ENCODE assay signal across 9 cellular contexts in the genomic region with DNA sequence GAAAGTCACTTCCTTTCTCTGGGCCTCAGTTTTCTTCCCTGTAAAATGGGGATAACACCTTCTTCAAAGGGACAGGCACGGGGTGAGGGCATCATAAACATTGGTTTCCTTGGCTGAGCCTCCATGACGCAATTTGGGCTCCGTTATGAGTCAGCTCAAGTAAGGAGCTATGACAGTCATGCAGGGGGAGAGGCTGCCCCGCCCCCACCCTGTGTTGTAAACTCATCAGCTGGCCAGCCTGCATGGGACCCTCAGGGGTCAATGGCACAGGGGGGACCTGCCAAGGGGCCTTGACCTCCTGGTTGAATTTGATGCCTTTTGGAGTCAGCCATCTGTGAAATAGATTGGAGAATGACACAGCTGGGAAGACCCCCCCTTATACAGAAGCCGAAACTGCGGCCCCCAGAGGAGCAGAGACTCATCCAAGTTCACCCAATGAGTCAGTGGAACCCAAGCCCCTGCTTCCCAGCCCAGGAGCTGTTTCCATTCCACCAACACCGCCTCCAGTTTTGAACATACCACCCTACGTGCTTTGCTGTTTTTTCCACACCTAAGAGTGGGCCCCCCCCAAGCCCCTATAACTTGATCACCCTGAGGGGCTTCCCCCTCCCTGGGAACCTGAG. TPM values are rescaled to one million over a fixed set of nuclear protein-coding genes. Genes with fewer than 3 reads are reported as not detected.
DNase-seq lines count a peak whose midpoint lies in the region; ATAC-seq, FAIRE-seq and TF ChIP-seq lines count a peak whose summit lies in the region.
"Had no signal": no experiment of that assay in that cellular context is flagged by ENCODE, and none has a peak within 500 bp of the region (broad histone marks: within the 10 kb centered on the region; RNA-seq: fewer than 3 reads in every experiment).

No MANE protein-coding gene starts in this region.

- ATAC-seq in GM19328 (IDR thresholded peaks at IDR 0.05; ENCODE audit: unreplicated experiment): no peak
- ATAC-seq: psoas muscle had no signal

- no peak for FAIRE-seq in RCC 7860 (lab: Jason Lieb, UNC)

- no peak overlapping the region for H3K27ac ChIP-seq in spleen
- H3K27ac ChIP-seq: psoas muscle had no signal

- H3K36me3 ChIP-seq in spleen: no peaks in the 10 kb centered on the region

- no peak for TF ChIP-seq CTCF in spleen (IDR thresholded peaks at IDR 0.05 in 8 of 11, conservative IDR thresholded peaks at IDR 0.05 in 3 of 11)

- 59 to 80% (median 60%) methylated on average over 5 to 8 of the region's 8 CpGs for WGBS in spleen, 5 donors

- H3K27me3 ChIP-seq in spleen (replicated peaks in 1 of 7): peaks cover 0 to 8% (median 0%) of the 10 kb centered on the region in 7 donors

- intact Hi-C loops in spleen (cut with DNase I; ENCODE audit: low total_unique reads): no loop called here

- H3K4me3 ChIP-seq in spleen: no peak overlapping the region
- H3K4me3 ChIP-seq: psoas muscle had no signal

- H3K36me3 Mint-ChIP-seq in activated naive CD8-positive, alpha-beta T cell: peaks cover 3% of the 10 kb centered on the region

- peaks cover 81% of the 10 kb centered on the region for H3K4me1 Mint-ChIP-seq in activated naive CD8-positive, alpha-beta T cell (ENCODE audit: low read depth)

- TF ChIP-seq POLR2A in spleen (IDR thresholded peaks at IDR 0.05): no peak

- H3K27ac Mint-ChIP-seq in activated naive CD8-positive, alpha-beta T cell: peak overlapping the region; percentile 97

- no peaks in the 10 kb centered on the region for H3K27me3 Mint-ChIP-seq in activated naive CD8-positive, alpha-beta T cell

- DNase-seq in GM03348 (ENCODE audit: low spot score) (peak; percentile 62), RCC 7860 (ENCODE audit: low spot score) (peak; percentile 78), spleen (peak; percentile 66), D341Med (ENCODE audit: low spot score) (no peak), dermis blood vessel endothelial cell (no peak), occipital lobe (lab: John Stamatoyannopoulos, UW) (no peak)

- no peaks in the 10 kb centered on the region for H3K9me3 Mint-ChIP-seq in activated naive CD8-positive, alpha-beta T cell (ENCODE audit: low read depth)

- H3K9me3 ChIP-seq in spleen: no peaks in the 10 kb centered on the region
- H3K9me3 ChIP-seq: psoas muscle had no signal

- peak overlapping the region; percentile 23 for H3K4me3 Mint-ChIP-seq in activated naive CD8-positive, alpha-beta T cell

- peaks cover 6 to 51% (median 33%) of the 10 kb centered on the region in 6 donors for H3K4me1 ChIP-seq in spleen
- H3K4me1 ChIP-seq: psoas muscle had no signal

RNA-seq across cellular contexts. Expression of a gene that starts 36.8 kb away (rescaled TPM):
- total RNA-seq in spleen (10 to 100 TPM; 38.1 to 76.3 (median 52.3) TPM), dermis blood vessel endothelial cell (not detected in 2 replicates), occipital lobe (0.16 TPM)
- polyA plus RNA-seq in spleen: 10 to 100 TPM; 17.3 to 22.1 (median 18.2) TPM

Comparison
In these comparisons a context has a peak if more than half of its experiments do, and no peak if none do; other contexts are left out.
1. DNase-seq: peak in GM03348 (single experiment), RCC 7860 (single experiment) and spleen (single experiment); none in D341Med (single experiment), dermis blood vessel endothelial cell (single experiment) and occipital lobe (single experiment).
2. RNA of a gene that starts 36.8 kb away (total RNA-seq): 38.1 to 76.3 TPM in spleen; 0.16 TPM in occipital lobe (single experiment) and not detected in dermis blood vessel endothelial cell; every median in the first group is over 10 times any median in the second.